7 cellular contexts compared by ENCODE assay signal in genomic region chr17:50087912-50088405, GRCh38.
"Had no signal": no experiment of that assay in that cellular context is flagged by ENCODE, and none has a peak within 500 bp of the region (broad histone marks: within the 10 kb centered on the region; RNA-seq: fewer than 3 reads in every experiment).

No MANE protein-coding gene starts in this region.

- H3K4me1 ChIP-seq: pancreas, suprapubic skin had no signal

- DNase-seq: cerebellar nuclear complex had no signal

- H3K4me1 Mint-ChIP-seq: activated naive CD4-positive, alpha-beta T cell treated with anti-CD3 and anti-CD28 coated beads, Interleukin-2, amount 50 U/mL, for 24 hours; memory B cell had no signal

- H3K27me3 ChIP-seq: brain microvascular endothelial cell, pancreas, suprapubic skin had no signal

- H3K9me3 ChIP-seq: pancreas, suprapubic skin had no signal

- H3K4me3 Mint-ChIP-seq: activated naive CD4-positive, alpha-beta T cell treated with anti-CD3 and anti-CD28 coated beads, Interleukin-2, amount 50 U/mL, for 24 hours; activated T-cell treated with anti-CD3 and anti-CD28 coated beads, Interleukin-2, amount 50 U/mL, for 24 hours; memory B cell had no signal

- H3K4me3 ChIP-seq: pancreas, suprapubic skin had no signal

- H3K27me3 Mint-ChIP-seq: activated naive CD4-positive, alpha-beta T cell treated with anti-CD3 and anti-CD28 coated beads, Interleukin-2, amount 50 U/mL, for 24 hours; activated T-cell treated with anti-CD3 and anti-CD28 coated beads, Interleukin-2, amount 50 U/mL, for 24 hours; memory B cell had no signal

- H3K36me3 Mint-ChIP-seq: activated naive CD4-positive, alpha-beta T cell treated with anti-CD3 and anti-CD28 coated beads, Interleukin-2, amount 50 U/mL, for 24 hours; memory B cell had no signal

- H3K27ac ChIP-seq: brain microvascular endothelial cell, pancreas, suprapubic skin had no signal

- H3K9me3 Mint-ChIP-seq: activated naive CD4-positive, alpha-beta T cell treated with anti-CD3 and anti-CD28 coated beads, Interleukin-2, amount 50 U/mL, for 24 hours; activated T-cell treated with anti-CD3 and anti-CD28 coated beads, Interleukin-2, amount 50 U/mL, for 24 hours; memory B cell had no signal

- H3K27ac Mint-ChIP-seq: activated naive CD4-positive, alpha-beta T cell treated with anti-CD3 and anti-CD28 coated beads, Interleukin-2, amount 50 U/mL, for 24 hours; activated T-cell treated with anti-CD3 and anti-CD28 coated beads, Interleukin-2, amount 50 U/mL, for 24 hours; memory B cell had no signal
